19 cellular contexts compared by ENCODE assay signal in the genomic region with DNA sequence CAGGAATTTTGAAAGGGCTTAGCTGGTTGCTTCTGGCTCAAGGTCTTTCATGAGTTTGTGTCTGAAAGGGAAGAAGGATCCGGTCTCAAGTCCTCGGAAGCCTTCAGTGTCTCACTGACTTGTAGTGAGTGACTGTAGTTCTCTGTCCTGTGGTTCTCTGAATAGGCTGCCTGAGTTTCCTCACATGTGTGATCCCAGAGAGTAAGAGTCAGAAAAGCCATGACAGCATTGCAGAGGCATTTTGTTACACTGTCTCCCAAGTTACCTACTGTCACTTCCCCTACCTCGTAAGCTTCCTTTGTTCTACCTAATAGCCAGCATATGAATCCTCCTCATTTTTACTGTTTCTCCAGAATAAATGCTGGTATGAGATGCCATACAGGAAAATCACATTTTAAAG.
A peak's percentile ranks its signal among the peaks of the same experiment; 100 is the strongest.
DNase-seq lines count a peak whose midpoint lies in the region; ATAC-seq and TF ChIP-seq lines count a peak whose summit lies in the region.
"Had no signal": no experiment of that assay in that cellular context is flagged by ENCODE, and none has a peak within 500 bp of the region (broad histone marks: within the 10 kb centered on the region; RNA-seq: fewer than 3 reads in every experiment).

No MANE protein-coding gene starts in this region.

- peak overlapping the region; percentile 84 for H3K27ac ChIP-seq in smooth muscle cell (ENCODE audit: low read depth)
- H3K27ac ChIP-seq: adrenal gland, skin epidermis, uterus had no signal

- in situ Hi-C loops in astrocyte of the spinal cord (cut with HindIII; ENCODE audit: low sequenced_read_pairs) = no loop called here

- H4K20me1 ChIP-seq in smooth muscle cell (ENCODE audit: low read depth) = no peaks in the 10 kb centered on the region

- H3K4me3 ChIP-seq in astrocyte of the spinal cord (ENCODE audit: low read depth, low read length) (no peak overlapping the region), smooth muscle cell (no peak overlapping the region)
- H3K4me3 ChIP-seq: adrenal gland, skin epidermis, uterus had no signal

- DNase-seq in HS-5 (ENCODE audit: low read depth) = peak; percentile 44
- peak; percentile 35 for DNase-seq in astrocyte of the spinal cord (ENCODE audit: low read depth, low spot score)
- DNase-seq in iPS-NIHi11 (ENCODE audit: low spot score) = peak; percentile 18
- DNase-seq in smooth muscle cell (lab: John Stamatoyannopoulos, UW; ENCODE audit: unreplicated experiment) = no peak
- no peak for DNase-seq in ecto neural progenitor cell (ENCODE audit: low spot score)
- no peak for DNase-seq in NCI-H146 (lab: John Stamatoyannopoulos, UW)
- DNase-seq: activated CD4-positive, alpha-beta memory T cell treated with anti-CD3 and anti-CD28 coated beads, Interleukin-2, amount 10 ng/mL, durations not matched to agents 7 days and 5 days; adrenal gland; C1 segment of cervical spinal cord; cortex of kidney; HCEC 1CT; midbrain; NCI-H1436 treated with DMSO at 0.1 percent for 48 hours; NCI-H345; SK-N-SH; stimulated activated naive B cell treated with anti-CD40 and anti-IgM and Interleukin-4, amounts not matched to agents 10 μg/mL and 1 μg/mL and 100 μg/mL, for 72 hours; uterus had no signal

- no peaks in the 10 kb centered on the region for H3K9me3 ChIP-seq in smooth muscle cell (replicated peaks; ENCODE audit: low read depth)
- H3K9me3 ChIP-seq: adrenal gland, SK-N-SH, uterus had no signal

- no peaks in the 10 kb centered on the region for H3K79me2 ChIP-seq in smooth muscle cell (ENCODE audit: low read depth)

- peaks cover 3% of the 10 kb centered on the region for H3K4me1 ChIP-seq in smooth muscle cell (ENCODE audit: low read depth)
- H3K4me1 ChIP-seq: adrenal gland, uterus had no signal

- whole genome bisulfite sequencing in smooth muscle cell (ENCODE audit: low lambda C conversion rate) = 19% methylated on average over 3 of the region's 3 CpGs

- H3K27me3 ChIP-seq in smooth muscle cell (ENCODE audit: low read depth) = no peaks in the 10 kb centered on the region
- H3K27me3 ChIP-seq: adrenal gland, uterus had no signal

- ATAC-seq in HG03439 (IDR thresholded peaks at IDR 0.05; ENCODE audit: unreplicated experiment) = no peak
- ATAC-seq: stimulated activated naive B cell treated with anti-CD40 and anti-IgM and Interleukin-4, amounts not matched to agents 10 μg/mL and 1 μg/mL and 100 μg/mL, for 72 hours had no signal

- peak overlapping the region; percentile 31 for H2AFZ ChIP-seq in smooth muscle cell (ENCODE audit: low read depth)

- peaks cover 8% of the 10 kb centered on the region for H3F3A ChIP-seq in smooth muscle cell (ENCODE audit: low read depth)

- TF ChIP-seq CTCF in astrocyte of the spinal cord (IDR thresholded peaks at IDR 0.05; ENCODE audit: low read depth, low read length) = no peak
- no peak for TF ChIP-seq CTCF in smooth muscle cell (IDR thresholded peaks at IDR 0.05; ENCODE audit: borderline replicate concordance, insufficient read depth, poor library complexity, severe bottlenecking)

- H3K9ac ChIP-seq in smooth muscle cell (ENCODE audit: low read depth) = peak overlapping the region; percentile 65
- H3K9ac ChIP-seq: SK-N-SH had no signal

- no peaks in the 10 kb centered on the region for H3K36me3 ChIP-seq in smooth muscle cell (ENCODE audit: low read depth)
- H3K36me3 ChIP-seq: adrenal gland, uterus had no signal

- H3K4me2 ChIP-seq in smooth muscle cell = peak overlapping the region; percentile 41
- H3K4me2 ChIP-seq: SK-N-SH had no signal

Comparison
In these comparisons a context has a peak if more than half of its experiments do, and no peak if none do; other contexts are left out.
1. DNase-seq: peak in HS-5 (single experiment), astrocyte of the spinal cord (single experiment) and iPS-NIHi11 (single experiment); none in smooth muscle cell (single experiment), ecto neural progenitor cell (single experiment) and NCI-H146 (single experiment).